In the genomic region with DNA sequence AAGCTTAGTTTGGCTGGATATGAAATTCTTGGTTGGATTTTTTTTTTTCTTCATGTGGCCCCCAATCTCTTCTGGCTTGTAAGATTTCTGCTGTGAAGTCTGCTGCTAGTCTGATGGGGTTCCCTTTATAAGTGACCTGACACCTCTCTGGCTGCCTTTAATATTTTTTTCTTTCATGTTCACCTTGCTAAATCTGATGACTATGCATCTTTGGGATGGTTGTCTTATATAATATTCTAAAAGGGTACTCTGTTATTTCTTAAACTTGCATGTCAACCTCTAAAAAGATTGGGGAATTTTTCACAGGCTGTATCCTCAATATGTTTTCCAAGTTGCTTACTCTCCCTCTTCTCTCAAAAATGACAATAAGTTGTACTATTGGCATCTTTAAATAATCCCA, we compare ENCODE assay signal across 27 cellular contexts.
"Had no signal": no experiment of that assay in that cellular context is flagged by ENCODE, and none has a peak within 500 bp of the region (broad histone marks: within the 10 kb centered on the region; RNA-seq: fewer than 3 reads in every experiment).

No MANE protein-coding gene starts in this region.

- ATAC-seq: stimulated activated effector memory CD8-positive, alpha-beta T cell treated with anti-CD3 and anti-CD28 coated beads, Interleukin-12 subunit alpha, Interleukin-12 subunit beta, amount 100 ng/mL, for 72 hours; stimulated activated memory B cell treated with anti-CD40 and anti-IgM and Interleukin-4, amounts not matched to agents 10 μg/mL and 1 μg/mL and 100 μg/mL, for 72 hours; stimulated activated naive B cell treated with anti-CD40 and anti-IgM and Interleukin-4, amounts not matched to agents 10 μg/mL and 1 μg/mL and 100 μg/mL, for 72 hours; stimulated activated naive CD8-positive, alpha-beta T cell treated with anti-CD3 and anti-CD28 coated beads, Interleukin-15, amount 100 ng/mL, for 72 hours; stimulated activated naive CD8-positive, alpha-beta T cell treated with anti-CD3 and anti-CD28 coated beads, Interleukin-15, Interleukin-2, amounts not matched to agents 100 U/mL and 50 U/mL, for 24 hours; upper lobe of right lung had no signal

- H3K27me3 ChIP-seq: stomach, suprapubic skin, testis, thyroid gland, tibial artery, tibial nerve, transverse colon, upper lobe of left lung, upper lobe of right lung, uterus, vagina had no signal

- H3K4me3 ChIP-seq: stomach, suprapubic skin, testis, thoracic aorta, thyroid gland, tibial artery, tibial nerve, transverse colon, upper lobe of left lung, upper lobe of right lung, uterus, vagina had no signal

- H3K9me3 ChIP-seq: suprapubic skin, testis, thoracic aorta, thyroid gland, transverse colon, upper lobe of right lung, uterus, vagina had no signal

- DNase-seq: stimulated activated CD4-positive, alpha-beta T cell treated with anti-CD3 and anti-CD28 coated beads, Interleukin-2, amount 100 ng/mL, for 48 hours; stimulated activated CD4-positive, alpha-beta T cell treated with anti-CD3 and anti-CD28 coated beads, Interleukin-4, amount 100 ng/mL, for 1 hour; stimulated activated CD4-positive, alpha-beta T cell treated with anti-CD3 and anti-CD28 coated beads, Interleukin-4, amount 100 ng/mL, for 24 hours; stimulated activated CD4-positive, alpha-beta T cell treated with anti-CD3 and anti-CD28 coated beads, Interleukin-4, amount 100 ng/mL, for 4 hours; stimulated activated CD8-positive, alpha-beta memory T cell treated with anti-CD3 and anti-CD28 coated beads, Interleukin-4, amount 100 ng/mL, for 48 hours; stimulated activated naive B cell treated with anti-CD40 and anti-IgM and Interleukin-4, amounts not matched to agents 10 μg/mL and 1 μg/mL and 100 μg/mL, for 72 hours; stimulated activated naive CD4-positive, alpha-beta T cell; stimulated activated naive CD4-positive, alpha-beta T cell treated with Interleukin-2 at 50 U/mL for 16 hours; stimulated activated naive CD8-positive, alpha-beta T cell treated with anti-CD3 and anti-CD28 coated beads, Interleukin-15, amount 100 ng/mL, for 72 hours; stimulated activated naive CD8-positive, alpha-beta T cell treated with anti-CD3 and anti-CD28 coated beads, Interleukin-15, Interleukin-2, amounts not matched to agents 100 U/mL and 50 U/mL, for 24 hours; stomach; substantia nigra; testis; thyroid gland; tibial artery; transverse colon; trophoblast cell; upper lobe of left lung; upper lobe of right lung; uterus had no signal

- H3K36me3 ChIP-seq: stomach, suprapubic skin, thoracic aorta, thyroid gland, tibial artery, tibial nerve, transverse colon, upper lobe of left lung, upper lobe of right lung, uterus, vagina had no signal

- FAIRE-seq: urothelium cell line had no signal

- H3K27ac ChIP-seq: stomach, suprapubic skin, testis, thoracic aorta, thyroid gland, tibial artery, tibial nerve, transverse colon, upper lobe of left lung, upper lobe of right lung, uterus, vagina had no signal

- H3K4me1 ChIP-seq: stomach, suprapubic skin, testis, thyroid gland, tibial artery, tibial nerve, transverse colon, upper lobe of left lung, upper lobe of right lung, uterus, vagina had no signal
